9 cellular contexts compared by ENCODE assay signal in the genomic region with DNA sequence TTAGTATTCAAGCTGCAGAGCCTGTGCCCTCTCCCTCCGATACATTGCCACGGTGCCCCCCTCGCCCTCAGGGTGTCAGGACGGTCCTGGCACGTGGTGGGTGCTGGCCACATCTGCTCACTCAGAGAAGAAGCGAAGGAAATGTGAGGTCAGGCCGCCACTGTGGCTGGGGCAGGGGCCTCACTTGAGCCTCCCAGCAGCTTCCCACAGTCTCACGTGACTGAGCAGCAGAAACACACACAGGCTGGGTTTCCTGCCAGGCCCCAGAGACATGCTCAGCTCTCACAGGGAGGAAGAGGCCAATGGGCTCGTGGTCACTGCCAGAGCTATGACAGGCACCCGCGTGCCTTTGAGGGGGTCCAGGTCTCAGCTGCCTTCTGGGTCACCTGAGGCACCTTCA. TPM values are rescaled to one million over a fixed set of nuclear protein-coding genes. Genes with fewer than 3 reads are reported as not detected.
A peak's percentile ranks its signal among the peaks of the same experiment; 100 is the strongest.
DNase-seq lines count a peak whose midpoint lies in the region; ATAC-seq, FAIRE-seq and TF ChIP-seq lines count a peak whose summit lies in the region.
"Had no signal": no experiment of that assay in that cellular context is flagged by ENCODE, and none has a peak within 500 bp of the region (broad histone marks: within the 10 kb centered on the region; RNA-seq: fewer than 3 reads in every experiment).

No MANE protein-coding gene starts in this region.

- H3K4me3 ChIP-seq in endothelial cell of umbilical vein (replicated peaks in 1 of 3; ENCODE audit: insufficient read depth in 1 of 3, low read depth in 1 of 3, low read length in 3 of 3) = no peak overlapping the region
- H3K4me3 ChIP-seq in Caco-2 (ENCODE audit: low read depth, low read length) = no peak overlapping the region
- no peak overlapping the region for H3K4me3 ChIP-seq in PC-3 (ENCODE audit: low read length)

- H3K9me3 Mint-ChIP-seq in activated CD4-positive, alpha-beta T cell treated with anti-CD3 and anti-CD28 coated beads, Interleukin-2, amount 10 ng/mL, durations not matched to agents 24 days and 14 days = no peaks in the 10 kb centered on the region
- no peaks in the 10 kb centered on the region for H3K9me3 Mint-ChIP-seq in type B pancreatic cell
- H3K9me3 Mint-ChIP-seq in Caco-2 (ENCODE audit: unreplicated experiment) = no peaks in the 10 kb centered on the region

- H3K9me2 ChIP-seq in PC-3 (replicated peaks; ENCODE audit: low read length) = no peaks in the 10 kb centered on the region

- H3K79me2 ChIP-seq in endothelial cell of umbilical vein (ENCODE audit: control insufficient read depth, insufficient read depth, low read length) (no peaks in the 10 kb centered on the region), PC-3 (ENCODE audit: low read length) (no peaks in the 10 kb centered on the region)

- DNase-seq in activated CD4-positive, alpha-beta T cell treated with anti-CD3 and anti-CD28 coated beads, Interleukin-2, amount 10 ng/mL, durations not matched to agents 24 days and 14 days = peak; percentile 88
- DNase-seq in endothelial cell of umbilical vein (ENCODE audit: low read depth, low spot score) (peak; percentile 62), omental fat pad (ENCODE audit: low spot score) (no peak), type B pancreatic cell (ENCODE audit: extremely low spot score, unreplicated experiment) (no peak), Caco-2 (no peak), PC-3 (no peak)

- H3K27ac ChIP-seq in endothelial cell of umbilical vein (ENCODE audit: insufficient read depth, low read depth, low read length) (no peak overlapping the region), PC-3 (ENCODE audit: low read length) (no peak overlapping the region)

- no peaks in the 10 kb centered on the region for H3K9me1 ChIP-seq in endothelial cell of umbilical vein (replicated peaks; ENCODE audit: control insufficient read depth, extremely low read depth, insufficient read depth, low read length)

- peaks cover 12% of the 10 kb centered on the region for H3K4me1 ChIP-seq in endothelial cell of umbilical vein (ENCODE audit: control insufficient read depth, extremely low read depth, insufficient read depth, low read length)
- H3K4me1 ChIP-seq in Caco-2 = peaks cover 6% of the 10 kb centered on the region
- no peaks in the 10 kb centered on the region for H3K4me1 ChIP-seq in PC-3 (ENCODE audit: insufficient read depth, low read length)

- peak; percentile 67 for FAIRE-seq in endothelial cell of umbilical vein (lab: Jason Lieb, UNC)

- H3K27ac Mint-ChIP-seq in activated CD4-positive, alpha-beta T cell treated with anti-CD3 and anti-CD28 coated beads, Interleukin-2, amount 10 ng/mL, durations not matched to agents 24 days and 14 days = peak overlapping the region; percentile 66
- no peak overlapping the region for H3K27ac Mint-ChIP-seq in type B pancreatic cell
- no peak overlapping the region for H3K27ac Mint-ChIP-seq in Caco-2 (ENCODE audit: unreplicated experiment)

- H3K36me3 ChIP-seq in endothelial cell of umbilical vein (ENCODE audit: control insufficient read depth in 2 of 2, extremely low read depth in 1 of 2, insufficient read depth in 2 of 2, low read length in 2 of 2) (no peaks in the 10 kb centered on the region), Caco-2 (ENCODE audit: control insufficient read depth, insufficient read depth, low read length) (no peaks in the 10 kb centered on the region), PC-3 (ENCODE audit: low read depth, low read length) (no peaks in the 10 kb centered on the region)

- CTCF ChIA-PET in endothelial cell of umbilical vein (lab: Charles Lee) (interaction anchor here (0.8 to 1.9 kb wide), 5 partner anchors 14 to 39 kb away, joined by 3 to 10 read pairs (median 3); no protein-coding TSS in a partner anchor), Caco-2 (lab: Charles Lee) (no interaction called here), PC-3 (lab: Charles Lee) (no interaction called here)

- BruUV-seq in endothelial cell of umbilical vein (replicated peaks; lab: Mats Ljungman, UMichigan) = no TSS peak
- BruUV-seq in Caco-2 (replicated peaks; lab: Mats Ljungman, UMichigan) = no TSS peak
- BruUV-seq in PC-3 (replicated peaks; lab: Mats Ljungman, UMichigan) = no TSS peak

- no peak for TF ChIP-seq POLR2A in endothelial cell of umbilical vein (IDR thresholded peaks at IDR 0.05; ENCODE audit: low read depth, low read length)

- no peaks in the 10 kb centered on the region for H3F3A ChIP-seq in PC-3 (ENCODE audit: low read length, unreplicated experiment)

- intact Hi-C loops in activated CD4-positive, alpha-beta T cell treated with anti-CD3 and anti-CD28 coated beads, Interleukin-2, amount 10 ng/mL, durations not matched to agents 24 days and 14 days (cut with micrococcal nuclease) = no loop called here
- intact Hi-C loops in endothelial cell of umbilical vein (cut with micrococcal nuclease) = loop anchor here (2.0 kb wide), 1 partner anchor 21 kb away; no protein-coding TSS in a partner anchor
- intact Hi-C loops in Caco-2 (cut with micrococcal nuclease; ENCODE audit: unreplicated experiment) = no loop called here
- intact Hi-C loops in PC-3 (cut with micrococcal nuclease) = no loop called here

- dilution Hi-C loops in endothelial cell of umbilical vein (cut with MboI; ENCODE audit: extremely low pct_ligation_motif_present, low sequenced_read_pairs) = no loop called here

- POLR2A ChIA-PET in endothelial cell of umbilical vein (lab: Charles Lee) (interaction anchor here (0.6 kb wide), 1 partner anchor 17 kb away, joined by 8 read pairs; no protein-coding TSS in a partner anchor), Caco-2 (lab: Charles Lee) (no interaction called here), PC-3 (lab: Charles Lee; ENCODE audit: unreplicated experiment) (no interaction called here)

- peak; percentile 44 for ATAC-seq in GM19351 (IDR thresholded peaks at IDR 0.05; ENCODE audit: unreplicated experiment)
- ATAC-seq in omental fat pad (ENCODE audit: low FRiP score) = peak; percentile 7
- ATAC-seq in GM21423 (IDR thresholded peaks at IDR 0.05; ENCODE audit: unreplicated experiment) = no peak
- ATAC-seq in PC-3 = no peak

- no peaks in the 10 kb centered on the region for H3K36me3 Mint-ChIP-seq in activated CD4-positive, alpha-beta T cell treated with anti-CD3 and anti-CD28 coated beads, Interleukin-2, amount 10 ng/mL, durations not matched to agents 24 days and 14 days (ENCODE audit: low read depth)
- H3K36me3 Mint-ChIP-seq in type B pancreatic cell (no peaks in the 10 kb centered on the region), Caco-2 (ENCODE audit: insufficient read depth, unreplicated experiment) (no peaks in the 10 kb centered on the region)
- H3K36me3 Mint-ChIP-seq: brain had no signal

- peak overlapping the region; percentile 26 for H3K4me3 Mint-ChIP-seq in activated CD4-positive, alpha-beta T cell treated with anti-CD3 and anti-CD28 coated beads, Interleukin-2, amount 10 ng/mL, durations not matched to agents 24 days and 14 days
- no peak overlapping the region for H3K4me3 Mint-ChIP-seq in type B pancreatic cell
- H3K4me3 Mint-ChIP-seq in Caco-2 (ENCODE audit: unreplicated experiment) = no peak overlapping the region

- H4K20me1 ChIP-seq in endothelial cell of umbilical vein (replicated peaks; ENCODE audit: control insufficient read depth, extremely low read depth, insufficient read depth, low read length) (no peaks in the 10 kb centered on the region), PC-3 (ENCODE audit: low read length) (no peaks in the 10 kb centered on the region)

- peak overlapping the region; percentile 7 for H2AFZ ChIP-seq in endothelial cell of umbilical vein (ENCODE audit: low read depth, low read length)
- no peak overlapping the region for H2AFZ ChIP-seq in PC-3 (ENCODE audit: low read length)

- no peaks in the 10 kb centered on the region for H3K27me3 Mint-ChIP-seq in activated CD4-positive, alpha-beta T cell treated with anti-CD3 and anti-CD28 coated beads, Interleukin-2, amount 10 ng/mL, durations not matched to agents 24 days and 14 days
- H3K27me3 Mint-ChIP-seq in type B pancreatic cell (peaks cover 15% of the 10 kb centered on the region), Caco-2 (ENCODE audit: insufficient read depth, unreplicated experiment) (no peaks in the 10 kb centered on the region)

- H3K9me3 ChIP-seq in endothelial cell of umbilical vein (replicated peaks; ENCODE audit: control insufficient read depth, insufficient read depth, low read length) = no peaks in the 10 kb centered on the region
- H3K9me3 ChIP-seq in Caco-2 = no peaks in the 10 kb centered on the region
- no peaks in the 10 kb centered on the region for H3K9me3 ChIP-seq in PC-3 (ENCODE audit: low read length)

- no peaks in the 10 kb centered on the region for H3K27me3 ChIP-seq in endothelial cell of umbilical vein (ENCODE audit: control insufficient read depth in 2 of 2, insufficient read depth in 2 of 2, low read length in 2 of 2)
- H3K27me3 ChIP-seq in Caco-2 (replicated peaks; ENCODE audit: control insufficient read depth, insufficient read depth, low read length) = no peaks in the 10 kb centered on the region
- H3K27me3 ChIP-seq in PC-3 (ENCODE audit: low read length) = peaks cover 16% of the 10 kb centered on the region

- H3K4me2 ChIP-seq in endothelial cell of umbilical vein (ENCODE audit: insufficient read depth, low read length) (no peak overlapping the region), PC-3 (ENCODE audit: low read length) (no peak overlapping the region)

- H3K9ac ChIP-seq in endothelial cell of umbilical vein (replicated peaks; ENCODE audit: extremely low read depth, insufficient read depth, low read length) = no peak overlapping the region
- H3K9ac ChIP-seq in PC-3 (ENCODE audit: low read length) = no peak overlapping the region

- H3K4me1 Mint-ChIP-seq in activated CD4-positive, alpha-beta T cell treated with anti-CD3 and anti-CD28 coated beads, Interleukin-2, amount 10 ng/mL, durations not matched to agents 24 days and 14 days = peaks cover 34% of the 10 kb centered on the region
- H3K4me1 Mint-ChIP-seq in type B pancreatic cell (ENCODE audit: unreplicated experiment) (peaks cover 9% of the 10 kb centered on the region), Caco-2 (ENCODE audit: low read depth, unreplicated experiment) (no peaks in the 10 kb centered on the region)

- no peak for TF ChIP-seq CTCF in endothelial cell of umbilical vein (IDR thresholded peaks at IDR 0.05; ENCODE audit: extremely low read depth in 1 of 2, insufficient read depth in 1 of 2, low read depth in 1 of 2, low read length in 2 of 2)
- TF ChIP-seq CTCF in omental fat pad (IDR thresholded peaks at IDR 0.05) = no peak
- no peak for TF ChIP-seq CTCF in type B pancreatic cell (conservative IDR thresholded peaks at IDR 0.05)
- no peak for TF ChIP-seq CTCF in Caco-2 (IDR thresholded peaks at IDR 0.05; ENCODE audit: insufficient read depth in 1 of 2, low read depth in 1 of 2, low read length in 1 of 2, severe bottlenecking in 1 of 2, unreplicated experiment in 1 of 2)
- no peak for TF ChIP-seq CTCF in PC-3 (conservative IDR thresholded peaks at IDR 0.05; ENCODE audit: low read depth, low read length)

RNA-seq across cellular contexts. Expression of gene PRR5, which starts 37.9 kb away (rescaled TPM):
- 22.7 and 23.6 TPM in 2 replicates for total RNA-seq in activated CD4-positive, alpha-beta T cell treated with anti-CD3 and anti-CD28 coated beads, Interleukin-2, amount 10 ng/mL, durations not matched to agents 24 days and 14 days
- 7.4 and 9.0 TPM in 2 replicates for total RNA-seq in endothelial cell of umbilical vein
- 4.3 and 7.4 TPM in 2 replicates for polyA plus RNA-seq in endothelial cell of umbilical vein
- polyA plus RNA-seq in endothelial cell of umbilical vein (2011; cell fraction: cytosol; rRNA removed) = 2.3 and 3.0 TPM in 2 replicates
- 4.0 and 5.3 TPM in 2 replicates for polyA plus RNA-seq in endothelial cell of umbilical vein (2011; cell fraction: nucleus; rRNA removed)
- polyA plus RNA-seq in endothelial cell of umbilical vein (2012) = 4.2 and 9.0 TPM in 2 replicates
- polyA minus RNA-seq in endothelial cell of umbilical vein = 3.5 and 8.0 TPM in 2 replicates
- polyA minus RNA-seq in endothelial cell of umbilical vein (2011; cell fraction: cytosol; rRNA and poly(A)+ RNA removed) = 8.7 TPM
- polyA minus RNA-seq in endothelial cell of umbilical vein (2011; cell fraction: nucleus; rRNA and poly(A)+ RNA removed) = 3.8 and 4.0 TPM in 2 replicates
- 10 to 100 TPM; 22.2 to 51.5 (median 31.6) TPM for total RNA-seq in omental fat pad
- total RNA-seq in type B pancreatic cell (ENCODE audit: low replicate concordance) = 21.2 and 30.8 TPM in 2 replicates
- 74.8 and 82.8 TPM in 2 replicates for total RNA-seq in Caco-2 (2022)
- total RNA-seq in PC-3 (2014; rRNA removed) = 14.5 and 21.8 TPM in 2 replicates

Comparison
In these comparisons a context has a peak if more than half of its experiments do, and no peak if none do; other contexts are left out.
1. ATAC-seq: peak in GM19351 (single experiment) and omental fat pad (single experiment); none in GM21423 (single experiment) and PC-3 (single experiment).
2. DNase-seq: peak in activated CD4-positive, alpha-beta T cell treated with anti-CD3 and anti-CD28 coated beads, Interleukin-2, amount 10 ng/mL, durations not matched to agents 24 days and 14 days (single experiment) and endothelial cell of umbilical vein (single experiment); none in omental fat pad (single experiment), type B pancreatic cell (single experiment), Caco-2 (0 of 2) and PC-3 (single experiment).